ENCODE assay signal across 24 cellular contexts in genomic region chr3:152658977-152659376, GRCh38.
DNase-seq lines count a peak whose midpoint lies in the region; ATAC-seq, FAIRE-seq and TF ChIP-seq lines count a peak whose summit lies in the region.
"Had no signal": no experiment of that assay in that cellular context is flagged by ENCODE, and none has a peak within 500 bp of the region (broad histone marks: within the 10 kb centered on the region; RNA-seq: fewer than 3 reads in every experiment).

No MANE protein-coding gene starts in this region.

- POLR2A ChIA-PET in K562 (lab: Yijun Ruan, JAX): interaction anchor here (0.6 kb wide), 1 partner anchor 21 kb away, joined by 3 read pairs; no protein-coding TSS in a partner anchor

- no peaks in the 10 kb centered on the region for H3K9me1 ChIP-seq in K562 (ENCODE audit: control insufficient read depth, insufficient read depth, low read length)

- H3K9me2 ChIP-seq in neural cell (ENCODE audit: insufficient read depth, low read length): no peaks in the 10 kb centered on the region

- H2AFZ ChIP-seq in K562 (ENCODE audit: low read depth, low read length) (peak overlapping the region; percentile 46), neural cell (ENCODE audit: low read depth, low read length) (no peak overlapping the region), smooth muscle cell (ENCODE audit: low read depth) (peak overlapping the region; percentile 17)
- H2AFZ ChIP-seq: GM23248 had no signal

- no peak overlapping the region for H3K4me3 ChIP-seq in K562
- peak overlapping the region; percentile 39 for H3K4me3 ChIP-seq in neural cell (ENCODE audit: low read length)
- H3K4me3 ChIP-seq in smooth muscle cell: no peak overlapping the region
- H3K4me3 ChIP-seq in prostate gland: no peak overlapping the region
- H3K4me3 ChIP-seq: GM23248 had no signal

- DNase-seq in HT-29 (ENCODE audit: low spot score) (peak; percentile 17), K562 (ENCODE audit: extremely low read depth in 1 of 4, low spot score in 3 of 4) (peak in 1 of 4 experiments; percentile 26), smooth muscle cell (lab: John Stamatoyannopoulos, UW; ENCODE audit: unreplicated experiment) (no peak), OCI-M2 (lab: John Stamatoyannopoulos, UW; ENCODE audit: unreplicated experiment) (no peak), NCI-H1105 treated with DMSO at 0.1 percent for 48 hours (lab: John Stamatoyannopoulos, UW) (no peak), prostate gland (ENCODE audit: low spot score) (no peak)
- DNase-seq: ACHN; BE2C; C1 segment of cervical spinal cord; CD4-positive, CD25-positive, alpha-beta regulatory T cell; CD8-positive, alpha-beta memory T cell; COR-L47; DMS 273 treated with DMSO at 0.1 percent for 48 hours; DMS53; DND-41; EL; GM23248; HCEC 1CT; IMR-90 had no signal

- peaks cover 4% of the 10 kb centered on the region; the same call in 1 of the 2 replicates for H3K9me3 ChIP-seq in K562 (replicated peaks; ENCODE audit: control insufficient read depth, insufficient read depth, low read depth, low read length)
- H3K9me3 ChIP-seq in neural cell (ENCODE audit: low read length): no peaks in the 10 kb centered on the region
- no peaks in the 10 kb centered on the region for H3K9me3 ChIP-seq in smooth muscle cell (replicated peaks; ENCODE audit: low read depth)
- no peaks in the 10 kb centered on the region for H3K9me3 ChIP-seq in prostate gland
- H3K9me3 ChIP-seq: BE2C had no signal

- H3K9ac ChIP-seq in K562 (ENCODE audit: insufficient read depth in 1 of 2, low read depth in 2 of 2, low read length in 2 of 2) (no peak overlapping the region), neural cell (ENCODE audit: low read length) (no peak overlapping the region), smooth muscle cell (ENCODE audit: low read depth) (no peak overlapping the region)
- H3K9ac ChIP-seq: GM23248 had no signal

- no peak for FAIRE-seq in K562 (lab: Jason Lieb, UNC)
- FAIRE-seq: A204.1, G401.6, GM12891, H54 had no signal

- TF ChIP-seq EP300 in K562 (IDR thresholded peaks at IDR 0.05; ENCODE audit: low read length) (no peak), neural cell (conservative IDR thresholded peaks at IDR 0.05; ENCODE audit: poor library complexity, severe bottlenecking) (no peak)

- H4K20me1 ChIP-seq in K562 (replicated peaks; ENCODE audit: control insufficient read depth, insufficient read depth, low read length) (no peaks in the 10 kb centered on the region), neural cell (ENCODE audit: insufficient read depth) (no peaks in the 10 kb centered on the region), smooth muscle cell (ENCODE audit: low read depth) (no peaks in the 10 kb centered on the region)

- no peak for TF ChIP-seq RAD21 in K562 (CRISPR knock-in tag; conservative IDR thresholded peaks at IDR 0.05 in 1 of 2, IDR thresholded peaks at IDR 0.05 in 1 of 2)
- TF ChIP-seq RAD21 in neural cell (conservative IDR thresholded peaks at IDR 0.05): no peak

- no peak for TF ChIP-seq CTCF in K562 (IDR thresholded peaks at IDR 0.05 in 2 of 3, conservative IDR thresholded peaks at IDR 0.05 in 1 of 3; ENCODE audit: insufficient read depth in 2 of 3, low read depth in 1 of 3, low read length in 3 of 3)
- no peak for TF ChIP-seq CTCF in neural cell (IDR thresholded peaks at IDR 0.05; ENCODE audit: poor library complexity, severe bottlenecking)
- TF ChIP-seq CTCF in smooth muscle cell (IDR thresholded peaks at IDR 0.05; ENCODE audit: borderline replicate concordance, insufficient read depth, poor library complexity, severe bottlenecking): no peak
- TF ChIP-seq CTCF in prostate gland (IDR thresholded peaks at IDR 0.05): no peak

- CTCF ChIA-PET in K562 (lab: Yijun Ruan, JAX; ENCODE audit: low intra/inter-chr PET ratio): no interaction called here

- 34% methylated on average over 3 of the region's 3 CpGs for WGBS in K562 (ENCODE audit: insufficient coverage, low coverage, missing lambda C conversion rate)
- 50% methylated on average over 3 of the region's 3 CpGs for WGBS in smooth muscle cell (ENCODE audit: low lambda C conversion rate)
- WGBS in prostate gland: 56% methylated on average over 3 of the region's 3 CpGs

- no peaks in the 10 kb centered on the region for H3F3A ChIP-seq in neural cell (ENCODE audit: insufficient read depth, low read length, poor library complexity, severe bottlenecking)
- no peaks in the 10 kb centered on the region for H3F3A ChIP-seq in smooth muscle cell (ENCODE audit: low read depth)

- H3K4me2 ChIP-seq in K562 (ENCODE audit: insufficient read depth, low read length): no peak overlapping the region
- H3K4me2 ChIP-seq in neural cell (ENCODE audit: low read length): no peak overlapping the region
- no peak overlapping the region for H3K4me2 ChIP-seq in smooth muscle cell

- TF ChIP-seq POLR2A in K562 (conservative IDR thresholded peaks at IDR 0.05): no peak
- TF ChIP-seq POLR2A in prostate gland (IDR thresholded peaks at IDR 0.05): no peak

- no peaks in the 10 kb centered on the region for H3K36me3 ChIP-seq in K562 (ENCODE audit: control insufficient read depth, insufficient read depth, low read length)
- H3K36me3 ChIP-seq in neural cell (ENCODE audit: insufficient read depth, low read length): no peaks in the 10 kb centered on the region
- H3K36me3 ChIP-seq in smooth muscle cell (ENCODE audit: low read depth): no peaks in the 10 kb centered on the region
- no peaks in the 10 kb centered on the region for H3K36me3 ChIP-seq in prostate gland
- H3K36me3 ChIP-seq: BE2C had no signal

- peak; percentile 68; the same call in 2 of the 3 replicates for ATAC-seq in K562

- H3K27me3 ChIP-seq in K562 (ENCODE audit: control insufficient read depth in 2 of 2, insufficient read depth in 2 of 2, low read length in 2 of 2) (no peaks in the 10 kb centered on the region), neural cell (ENCODE audit: insufficient read depth, low read depth, low read length) (no peaks in the 10 kb centered on the region), smooth muscle cell (ENCODE audit: low read depth) (no peaks in the 10 kb centered on the region), prostate gland (replicated peaks; ENCODE audit: insufficient read depth) (no peaks in the 10 kb centered on the region)
- H3K27me3 ChIP-seq: BE2C had no signal

- no peaks in the 10 kb centered on the region for H3K79me2 ChIP-seq in K562 (ENCODE audit: control insufficient read depth, insufficient read depth, low read length)
- no peaks in the 10 kb centered on the region for H3K79me2 ChIP-seq in neural cell (replicated peaks; ENCODE audit: insufficient read depth, low read length)
- H3K79me2 ChIP-seq in smooth muscle cell (ENCODE audit: low read depth): no peaks in the 10 kb centered on the region

- no TSS peak for BruUV-seq in K562 (replicated peaks; lab: Mats Ljungman, UMichigan)

- in situ Hi-C loops in K562 (cut with MboI): no loop called here

- intact Hi-C loops in K562 (cut with micrococcal nuclease) (no loop called here), prostate gland (cut with DNase I) (no loop called here)

- H3K27ac ChIP-seq in K562 (ENCODE audit: extremely low read depth, low read depth, low read length) (no peak overlapping the region), neural cell (ENCODE audit: low read length) (no peak overlapping the region), smooth muscle cell (ENCODE audit: low read depth) (no peak overlapping the region), prostate gland (no peak overlapping the region)
- H3K27ac ChIP-seq: GM23248 had no signal

- H3K4me1 ChIP-seq in K562 (replicated peaks in 1 of 2; ENCODE audit: control insufficient read depth in 2 of 2, insufficient read depth in 2 of 2, low read length in 2 of 2) (peaks cover 0 to 9% of the 10 kb centered on the region in 2 experiments; a peak in 2 of 5 replicates), smooth muscle cell (ENCODE audit: low read depth) (peaks cover 24% of the 10 kb centered on the region), prostate gland (replicated peaks) (no peaks in the 10 kb centered on the region)

TF ChIP-seq in K562, 482 proteins besides CTCF, POLR2A, EP300 and RAD21 (continues in another document):
- no peak for TF ChIP-seq TEAD2 (tag; IDR thresholded peaks at IDR 0.05)
- TF ChIP-seq ZFP36 (IDR thresholded peaks at IDR 0.05; ENCODE audit: low read depth, low read length, partially characterized antibody): no peak
- no peak for TF ChIP-seq ARNT (IDR thresholded peaks at IDR 0.05)
- TF ChIP-seq ZBTB17 (CRISPR knock-in tag; IDR thresholded peaks at IDR 0.05): no peak
- TF ChIP-seq ZNF232 (CRISPR knock-in tag; IDR thresholded peaks at IDR 0.05): no peak
- no peak for TF ChIP-seq RBM22 (IDR thresholded peaks at IDR 0.05; ENCODE audit: low read depth, low read length, poor library complexity, severe bottlenecking)
- TF ChIP-seq PPARD (CRISPR knock-in tag; IDR thresholded peaks at IDR 0.05): no peak

TF ChIP-seq in neural cell, 6 proteins besides CTCF, POLR2A, EP300 and RAD21:
- TF ChIP-seq EZH2 (IDR thresholded peaks at IDR 0.05; ENCODE audit: borderline replicate concordance, insufficient read depth, low read length, poor library complexity, severe bottlenecking) (no peak), SMC3 (conservative IDR thresholded peaks at IDR 0.05; ENCODE audit: poor library complexity) (no peak), REST (IDR thresholded peaks at IDR 0.05; ENCODE audit: borderline replicate concordance) (no peak), POLR2AphosphoS5 (IDR thresholded peaks at IDR 0.05) (no peak)
